In the genomic region with DNA sequence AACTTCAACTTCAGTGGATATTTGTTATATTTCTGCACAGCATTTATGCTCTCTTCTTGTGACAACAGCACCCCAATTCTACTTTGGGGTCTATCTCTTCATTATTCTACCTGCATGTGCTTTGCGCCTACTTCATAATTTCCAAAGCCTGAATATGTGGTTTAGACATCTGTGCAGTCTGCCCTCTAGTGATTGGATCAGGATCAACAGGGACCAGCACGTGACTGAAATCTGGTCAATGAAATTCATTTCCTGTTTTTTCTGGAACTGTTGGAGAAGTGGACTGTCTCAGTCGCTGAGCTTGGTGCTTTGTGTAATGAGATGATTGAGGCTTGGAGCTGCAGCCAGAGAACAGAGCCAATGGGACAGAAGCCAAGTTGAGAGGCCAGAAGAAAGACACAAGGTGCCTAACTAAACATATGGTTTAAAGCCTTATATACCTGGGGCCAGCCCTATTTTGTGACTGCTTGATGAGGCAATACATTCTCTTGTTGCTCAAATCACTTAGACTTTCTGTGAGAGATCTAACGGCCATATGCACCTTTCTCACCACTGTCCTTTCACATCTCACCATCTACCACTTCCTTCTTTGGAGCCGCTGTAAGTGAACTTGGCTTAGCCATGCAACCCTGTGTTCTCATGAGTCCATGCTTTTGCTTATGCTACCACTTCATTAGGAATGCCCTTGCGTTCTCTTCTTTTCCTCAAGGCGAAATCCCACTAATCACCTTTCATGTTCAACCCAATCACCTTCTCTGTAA, we compare ENCODE assay signal across 8 cellular contexts.
DNase-seq lines count a peak whose midpoint lies in the region; ATAC-seq and TF ChIP-seq lines count a peak whose summit lies in the region.

No MANE protein-coding gene starts in this region.

- H3K27me3 ChIP-seq in brain microvascular endothelial cell (replicated peaks) (no peaks in the 10 kb centered on the region), H7 (ENCODE audit: control insufficient read depth, insufficient read depth, low read length) (no peaks in the 10 kb centered on the region)

- H3K4me3 ChIP-seq in brain microvascular endothelial cell (ENCODE audit: low read depth, low read length) (no peak overlapping the region), H7 (ENCODE audit: insufficient read depth, low read depth, low read length) (no peak overlapping the region)

- H3K9me3 Mint-ChIP-seq in progenitor cell of endocrine pancreas (ENCODE audit: low read depth), result no peaks in the 10 kb centered on the region

- DNase-seq in AG20443 (ENCODE audit: low spot score), result peak; percentile 14
- DNase-seq in NAMALWA (ENCODE audit: low spot score), result peak; percentile 51
- DNase-seq in brain microvascular endothelial cell, result no peak
- DNase-seq in progenitor cell of endocrine pancreas (ENCODE audit: low spot score, unreplicated experiment), result no peak
- DNase-seq in HCEC 1CT, result no peak
- DNase-seq in H7, result no peak

- in situ Hi-C loops in brain microvascular endothelial cell (cut with HindIII; ENCODE audit: low pct_ligation_motif_present, low sequenced_read_pairs), result no loop called here

- no peak overlapping the region for H3K27ac ChIP-seq in brain microvascular endothelial cell

- ATAC-seq in GM18498 (IDR thresholded peaks at IDR 0.05; ENCODE audit: unreplicated experiment), result peak; percentile 47
- ATAC-seq in GM19455 (IDR thresholded peaks at IDR 0.05; ENCODE audit: unreplicated experiment), result no peak

- no peak overlapping the region for H3K4me3 Mint-ChIP-seq in progenitor cell of endocrine pancreas (ENCODE audit: low read depth)

- H3K4me1 Mint-ChIP-seq in progenitor cell of endocrine pancreas (ENCODE audit: low read depth), result peaks cover 16% of the 10 kb centered on the region

- TF ChIP-seq CTCF in brain microvascular endothelial cell (IDR thresholded peaks at IDR 0.05; ENCODE audit: low read depth, low read length, missing control alignments) (peak; percentile 49), progenitor cell of endocrine pancreas (IDR thresholded peaks at IDR 0.05; ENCODE audit: unreplicated experiment) (peak; percentile 53)

- H3K36me3 ChIP-seq in brain microvascular endothelial cell (replicated peaks), result no peaks in the 10 kb centered on the region
- no peaks in the 10 kb centered on the region for H3K36me3 ChIP-seq in H7 (replicated peaks; ENCODE audit: control insufficient read depth, insufficient read depth, low read length)

- no peaks in the 10 kb centered on the region for H3K27me3 Mint-ChIP-seq in progenitor cell of endocrine pancreas

- H3K27ac Mint-ChIP-seq in progenitor cell of endocrine pancreas, result no peak overlapping the region

- no peaks in the 10 kb centered on the region for H3K36me3 Mint-ChIP-seq in progenitor cell of endocrine pancreas (ENCODE audit: insufficient read depth)

Comparison
In these comparisons a context has a peak if more than half of its experiments do, and no peak if none do; other contexts are left out.
1. DNase-seq: peak in AG20443 (single experiment) and NAMALWA (single experiment); none in brain microvascular endothelial cell (single experiment), progenitor cell of endocrine pancreas (single experiment), HCEC 1CT (single experiment) and H7 (single experiment).